In the genomic region with DNA sequence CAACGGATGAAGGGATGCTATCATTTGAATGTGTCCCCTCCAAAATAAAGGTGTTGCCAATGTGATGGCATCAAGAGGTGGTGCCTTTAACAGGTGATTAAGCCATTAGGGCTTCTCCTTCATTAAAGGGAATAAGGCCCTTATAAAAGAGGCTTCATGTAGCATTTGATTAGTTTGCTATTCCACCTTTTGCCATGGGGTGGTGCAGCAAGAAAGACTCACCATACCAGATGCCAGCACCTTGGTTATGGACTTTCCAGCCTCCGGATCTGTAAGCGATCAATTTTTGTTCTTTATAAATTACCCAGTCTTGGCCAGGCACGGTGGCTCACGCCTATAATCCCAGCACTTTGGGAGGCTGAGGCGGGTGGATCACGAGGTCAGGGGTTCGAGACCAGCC, we compare ENCODE assay signal across 9 cellular contexts. TPM values are rescaled to one million over a fixed set of nuclear protein-coding genes. Genes with fewer than 3 reads are reported as not detected.
A peak's percentile ranks its signal among the peaks of the same experiment; 100 is the strongest.
DNase-seq lines count a peak whose midpoint lies in the region; ATAC-seq, FAIRE-seq and TF ChIP-seq lines count a peak whose summit lies in the region.
"Had no signal": no experiment of that assay in that cellular context is flagged by ENCODE, and none has a peak within 500 bp of the region (broad histone marks: within the 10 kb centered on the region; RNA-seq: fewer than 3 reads in every experiment).

No MANE protein-coding gene starts in this region.

- 100% methylated on average over 1 of the region's 8 CpGs; no CpG with 5 or more reads in 1 of the 2 donors for WGBS in gastroesophageal sphincter (ENCODE audit: low coverage in 1 of 2), 2 donors

- no peak for TF ChIP-seq POLR2A in gastroesophageal sphincter (IDR thresholded peaks at IDR 0.05)

- H3K36me3 ChIP-seq in kidney (ENCODE audit: control insufficient read depth in 1 of 2, insufficient read depth in 2 of 2, low read length in 2 of 2) (no peaks in the 10 kb centered on the region), gastroesophageal sphincter (no peaks in the 10 kb centered on the region)

- H3K9me3 ChIP-seq in kidney (ENCODE audit: control insufficient read depth in 1 of 2, low read length in 2 of 2) (no peaks in the 10 kb centered on the region), gastroesophageal sphincter (no peaks in the 10 kb centered on the region)

- in situ Hi-C loops in GM13976 (cut with MboI; ENCODE audit: low sequenced_read_pairs, unreplicated experiment): no loop called here

- H3K4me3 ChIP-seq in kidney (ENCODE audit: low read length in 2 of 2) (no peak overlapping the region), gastroesophageal sphincter (no peak overlapping the region)

- TF ChIP-seq CTCF in C4-2B (conservative IDR thresholded peaks at IDR 0.05) (peak; percentile 51), GM13976 (IDR thresholded peaks at IDR 0.05; ENCODE audit: borderline replicate concordance, control extremely low read depth, extremely low read depth, insufficient read depth, missing control alignments) (peak; percentile 12), kidney (IDR thresholded peaks at IDR 0.05; ENCODE audit: borderline replicate concordance, extremely low read depth, insufficient read depth) (peak; percentile 28), gastroesophageal sphincter (IDR thresholded peaks at IDR 0.05) (no peak)

- ATAC-seq in SK-N-SH treated with all-trans-retinoic acid at 6 μM for 48 hours (peak; percentile 68; the same call in 2 of the 3 replicates), HG02973 (IDR thresholded peaks at IDR 0.05; ENCODE audit: unreplicated experiment) (no peak), HG02852 (IDR thresholded peaks at IDR 0.05; ENCODE audit: unreplicated experiment) (no peak), gastroesophageal sphincter (no peak)

- no peak for FAIRE-seq in kidney (lab: Jason Lieb, UNC)

- TF ChIP-seq EP300 in gastroesophageal sphincter (IDR thresholded peaks at IDR 0.05): no peak

- DNase-seq in GM13976 (ENCODE audit: low spot score) (peak; percentile 37), kidney (no peak)
- no peak for DNase-seq in activated CD4-positive, CD25-positive, alpha-beta regulatory T cell treated with anti-CD3 and anti-CD28 coated beads, Interleukin-2, amount 50 U/mL, for 72 hours
- DNase-seq: nephron progenitor cell had no signal

- H3K4me1 ChIP-seq in kidney (ENCODE audit: control insufficient read depth in 1 of 2, insufficient read depth in 1 of 2, low read depth in 1 of 2, low read length in 2 of 2): no peaks in the 10 kb centered on the region
- no peaks in the 10 kb centered on the region for H3K4me1 ChIP-seq in gastroesophageal sphincter

- intact Hi-C loops in kidney (cut with DNase I): no loop called here

- no peaks in the 10 kb centered on the region for H3K27me3 ChIP-seq in gastroesophageal sphincter

- H3K27ac ChIP-seq in C4-2B: no peak overlapping the region
- no peak overlapping the region for H3K27ac ChIP-seq in kidney (ENCODE audit: low read depth in 2 of 2, low read length in 2 of 2)
- H3K27ac ChIP-seq in gastroesophageal sphincter: no peak overlapping the region

- no peak overlapping the region for H3K9ac ChIP-seq in kidney (ENCODE audit: low read length in 2 of 2)

TF ChIP-seq in SK-N-SH treated with all-trans-retinoic acid at 6 μM for 48 hours, 23 proteins besides CTCF, POLR2A, EP300 and RAD21:
- TF ChIP-seq, protein P1, sequence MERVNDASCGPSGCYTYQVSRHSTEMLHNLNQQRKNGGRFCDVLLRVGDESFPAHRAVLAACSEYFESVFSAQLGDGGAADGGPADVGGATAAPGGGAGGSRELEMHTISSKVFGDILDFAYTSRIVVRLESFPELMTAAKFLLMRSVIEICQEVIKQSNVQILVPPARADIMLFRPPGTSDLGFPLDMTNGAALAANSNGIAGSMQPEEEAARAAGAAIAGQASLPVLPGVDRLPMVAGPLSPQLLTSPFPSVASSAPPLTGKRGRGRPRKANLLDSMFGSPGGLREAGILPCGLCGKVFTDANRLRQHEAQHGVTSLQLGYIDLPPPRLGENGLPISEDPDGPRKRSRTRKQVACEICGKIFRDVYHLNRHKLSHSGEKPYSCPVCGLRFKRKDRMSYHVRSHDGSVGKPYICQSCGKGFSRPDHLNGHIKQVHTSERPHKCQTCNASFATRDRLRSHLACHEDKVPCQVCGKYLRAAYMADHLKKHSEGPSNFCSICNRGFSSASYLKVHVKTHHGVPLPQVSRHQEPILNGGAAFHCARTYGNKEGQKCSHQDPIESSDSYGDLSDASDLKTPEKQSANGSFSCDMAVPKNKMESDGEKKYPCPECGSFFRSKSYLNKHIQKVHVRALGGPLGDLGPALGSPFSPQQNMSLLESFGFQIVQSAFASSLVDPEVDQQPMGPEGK (CRISPR knock-in tag; IDR thresholded peaks at IDR 0.05; ENCODE audit: borderline replicate concordance): no peak
- TF ChIP-seq ZNF565 (CRISPR knock-in tag; conservative IDR thresholded peaks at IDR 0.05; ENCODE audit: low read depth): no peak
- TF ChIP-seq, protein P2, sequence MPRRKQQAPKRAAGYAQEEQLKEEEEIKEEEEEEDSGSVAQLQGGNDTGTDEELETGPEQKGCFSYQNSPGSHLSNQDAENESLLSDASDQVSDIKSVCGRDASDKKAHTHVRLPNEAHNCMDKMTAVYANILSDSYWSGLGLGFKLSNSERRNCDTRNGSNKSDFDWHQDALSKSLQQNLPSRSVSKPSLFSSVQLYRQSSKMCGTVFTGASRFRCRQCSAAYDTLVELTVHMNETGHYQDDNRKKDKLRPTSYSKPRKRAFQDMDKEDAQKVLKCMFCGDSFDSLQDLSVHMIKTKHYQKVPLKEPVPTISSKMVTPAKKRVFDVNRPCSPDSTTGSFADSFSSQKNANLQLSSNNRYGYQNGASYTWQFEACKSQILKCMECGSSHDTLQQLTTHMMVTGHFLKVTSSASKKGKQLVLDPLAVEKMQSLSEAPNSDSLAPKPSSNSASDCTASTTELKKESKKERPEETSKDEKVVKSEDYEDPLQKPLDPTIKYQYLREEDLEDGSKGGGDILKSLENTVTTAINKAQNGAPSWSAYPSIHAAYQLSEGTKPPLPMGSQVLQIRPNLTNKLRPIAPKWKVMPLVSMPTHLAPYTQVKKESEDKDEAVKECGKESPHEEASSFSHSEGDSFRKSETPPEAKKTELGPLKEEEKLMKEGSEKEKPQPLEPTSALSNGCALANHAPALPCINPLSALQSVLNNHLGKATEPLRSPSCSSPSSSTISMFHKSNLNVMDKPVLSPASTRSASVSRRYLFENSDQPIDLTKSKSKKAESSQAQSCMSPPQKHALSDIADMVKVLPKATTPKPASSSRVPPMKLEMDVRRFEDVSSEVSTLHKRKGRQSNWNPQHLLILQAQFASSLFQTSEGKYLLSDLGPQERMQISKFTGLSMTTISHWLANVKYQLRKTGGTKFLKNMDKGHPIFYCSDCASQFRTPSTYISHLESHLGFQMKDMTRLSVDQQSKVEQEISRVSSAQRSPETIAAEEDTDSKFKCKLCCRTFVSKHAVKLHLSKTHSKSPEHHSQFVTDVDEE (CRISPR knock-in tag; IDR thresholded peaks at IDR 0.05): no peak
- TF ChIP-seq, protein P3, sequence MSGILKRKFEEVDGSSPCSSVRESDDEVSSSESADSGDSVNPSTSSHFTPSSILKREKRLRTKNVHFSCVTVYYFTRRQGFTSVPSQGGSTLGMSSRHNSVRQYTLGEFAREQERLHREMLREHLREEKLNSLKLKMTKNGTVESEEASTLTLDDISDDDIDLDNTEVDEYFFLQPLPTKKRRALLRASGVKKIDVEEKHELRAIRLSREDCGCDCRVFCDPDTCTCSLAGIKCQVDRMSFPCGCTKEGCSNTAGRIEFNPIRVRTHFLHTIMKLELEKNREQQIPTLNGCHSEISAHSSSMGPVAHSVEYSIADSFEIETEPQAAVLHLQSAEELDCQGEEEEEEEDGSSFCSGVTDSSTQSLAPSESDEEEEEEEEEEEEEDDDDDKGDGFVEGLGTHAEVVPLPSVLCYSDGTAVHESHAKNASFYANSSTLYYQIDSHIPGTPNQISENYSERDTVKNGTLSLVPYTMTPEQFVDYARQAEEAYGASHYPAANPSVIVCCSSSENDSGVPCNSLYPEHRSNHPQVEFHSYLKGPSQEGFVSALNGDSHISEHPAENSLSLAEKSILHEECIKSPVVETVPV (CRISPR knock-in tag; IDR thresholded peaks at IDR 0.05): no peak

RNA-seq across cellular contexts. Expression of a gene that starts 7.9 kb away (rescaled TPM):
- total RNA-seq in kidney: 15.5 TPM
- polyA plus RNA-seq in kidney (ENCODE audit: insufficient read depth, low read depth, low replicate concordance): 10.1 TPM
- 10 to 100 TPM in 3 of 4 donors, 1 to 10 TPM in 1; 7.9 to 18.0 (median 14.3) TPM for total RNA-seq in gastroesophageal sphincter

Comparison
In these comparisons a context has a peak if more than half of its experiments do, and no peak if none do; other contexts are left out.
1. CTCF ChIP-seq: peak in C4-2B (single experiment), GM13976 (single experiment) and kidney (single experiment); none in gastroesophageal sphincter (0 of 4).